ENCODE assay signal across 23 cellular contexts in the genomic region with DNA sequence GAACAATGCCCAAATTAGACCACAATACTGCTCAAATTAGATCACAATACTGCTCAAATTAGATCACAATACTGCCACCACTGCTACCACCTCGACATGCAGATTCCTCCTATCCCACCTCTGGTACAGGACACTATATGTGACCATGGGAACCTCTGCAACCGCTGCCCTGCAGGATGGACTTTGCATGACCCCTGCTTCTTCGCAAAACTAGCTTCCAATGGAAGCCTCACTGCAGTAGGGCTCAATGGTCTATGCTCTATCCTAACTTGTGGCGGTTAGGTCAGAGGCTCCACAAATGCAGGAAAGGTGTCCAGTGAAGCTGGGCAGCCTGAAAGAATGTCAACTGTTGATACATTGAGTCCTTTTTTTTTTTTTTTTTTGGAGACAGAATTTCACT. TPM values are rescaled to one million over a fixed set of nuclear protein-coding genes. Genes with fewer than 3 reads are reported as not detected.
DNase-seq lines count a peak whose midpoint lies in the region; ATAC-seq, FAIRE-seq and TF ChIP-seq lines count a peak whose summit lies in the region.
"Had no signal": no experiment of that assay in that cellular context is flagged by ENCODE, and none has a peak within 500 bp of the region (broad histone marks: within the 10 kb centered on the region; RNA-seq: fewer than 3 reads in every experiment).

No MANE protein-coding gene starts in this region.

- peaks cover 19% of the 10 kb centered on the region for H3K4me1 Mint-ChIP-seq in stimulated activated memory B cell treated with anti-CD40 and anti-IgM and Interleukin-4, amounts not matched to agents 10 μg/mL and 1 μg/mL and 100 μg/mL, for 72 hours
- H3K4me1 Mint-ChIP-seq: CD14-positive monocyte; CD8-positive, alpha-beta memory T cell; GM23338; H9 had no signal

- TF ChIP-seq POLR2A in HepG2 (IDR thresholded peaks at IDR 0.05; ENCODE audit: insufficient read depth in 1 of 2, low read depth in 2 of 2, low read length in 2 of 2): no peak
- no peak for TF ChIP-seq POLR2A in right lobe of liver (IDR thresholded peaks at IDR 0.05)

- no peak overlapping the region for H3K4me3 Mint-ChIP-seq in stimulated activated memory B cell treated with anti-CD40 and anti-IgM and Interleukin-4, amounts not matched to agents 10 μg/mL and 1 μg/mL and 100 μg/mL, for 72 hours
- H3K4me3 Mint-ChIP-seq: CD14-positive monocyte; CD4-positive, alpha-beta T cell; CD8-positive, alpha-beta memory T cell; GM23338; H9 had no signal

- H3K36me3 ChIP-seq in HepG2 (replicated peaks in 1 of 2; ENCODE audit: control insufficient read depth in 1 of 2, insufficient read depth in 2 of 2, low read length in 2 of 2) (no peaks in the 10 kb centered on the region), right lobe of liver (no peaks in the 10 kb centered on the region), OCI-LY7 (ENCODE audit: insufficient read depth, low read length) (peaks cover 7% of the 10 kb centered on the region)
- H3K36me3 ChIP-seq: BE2C; BLaER1 treated with 17β-estradiol and CSF1 and Interleukin-3, amounts not matched to agents 10 nM and 100 nM had no signal

- no peak for TF ChIP-seq RAD21 in HepG2 (CRISPR knock-in tag; IDR thresholded peaks at IDR 0.05)

- peak overlapping the region; percentile 72 for H3K27ac Mint-ChIP-seq in stimulated activated memory B cell treated with anti-CD40 and anti-IgM and Interleukin-4, amounts not matched to agents 10 μg/mL and 1 μg/mL and 100 μg/mL, for 72 hours
- H3K27ac Mint-ChIP-seq: CD14-positive monocyte; CD4-positive, alpha-beta T cell; CD8-positive, alpha-beta memory T cell; GM23338; H9 had no signal

- H3K4me2 ChIP-seq in HepG2 (ENCODE audit: low read depth, low read length) (peak overlapping the region; percentile 48), OCI-LY7 (ENCODE audit: low read length) (peak overlapping the region; percentile 76; the same call in 1 of the 2 replicates)
- H3K4me2 ChIP-seq: GM23338 had no signal

- TF ChIP-seq EP300 in HepG2 (IDR thresholded peaks at IDR 0.05; ENCODE audit: low read depth in 2 of 2, low read length in 2 of 2) (no peak), HepG2 (CRISPR knock-in tag; IDR thresholded peaks at IDR 0.05; ENCODE audit: borderline replicate concordance) (no peak)

- no peak overlapping the region for H3K9ac ChIP-seq in HepG2 (ENCODE audit: insufficient read depth, low read depth, low read length)
- H3K9ac ChIP-seq: BLaER1 treated with 17β-estradiol and CSF1 and Interleukin-3, amounts not matched to agents 10 nM and 100 nM had no signal

- DNase-seq in HepG2 (ENCODE audit: low spot score) (no peak), right lobe of liver (no peak), OCI-LY7 (ENCODE audit: low spot score) (no peak), RCC 7860 (ENCODE audit: low spot score) (no peak)
- DNase-seq: BE2C; Calu3; CD4-positive, alpha-beta T cell; CD8-positive, alpha-beta memory T cell; COR-L47; DMS53; DMS79 treated with DMSO at 0.1 percent for 48 hours; GF-D8; H9 had no signal

- H3K9me2 ChIP-seq in OCI-LY7 (ENCODE audit: insufficient read depth, low read length): no peaks in the 10 kb centered on the region

- peak; percentile 60 for ATAC-seq in HepG2
- ATAC-seq in right lobe of liver: no peak
- ATAC-seq in stimulated activated memory B cell treated with anti-CD40 and anti-IgM and Interleukin-4, amounts not matched to agents 10 μg/mL and 1 μg/mL and 100 μg/mL, for 72 hours: no peak
- ATAC-seq in HG02870 (IDR thresholded peaks at IDR 0.05; ENCODE audit: unreplicated experiment): no peak
- ATAC-seq: GM23338, HCT116 had no signal

- no peaks in the 10 kb centered on the region for H3K36me3 Mint-ChIP-seq in stimulated activated memory B cell treated with anti-CD40 and anti-IgM and Interleukin-4, amounts not matched to agents 10 μg/mL and 1 μg/mL and 100 μg/mL, for 72 hours
- H3K36me3 Mint-ChIP-seq: CD14-positive monocyte; CD8-positive, alpha-beta memory T cell had no signal

- H3K4me1 ChIP-seq in HepG2 (ENCODE audit: insufficient read depth, low read length) (peaks cover 45% of the 10 kb centered on the region), right lobe of liver (no peaks in the 10 kb centered on the region), OCI-LY7 (ENCODE audit: insufficient read depth, low read length, poor library complexity, severe bottlenecking) (peaks cover 80% of the 10 kb centered on the region)

- 5% methylated on average over 4 of the region's 4 CpGs for WGBS in HepG2 (ENCODE audit: low lambda C conversion rate)
- WGBS in right lobe of liver (ENCODE audit: insufficient coverage, low coverage, low lambda C conversion rate, missing lambda C conversion rate): 83% methylated on average over 2 of the region's 4 CpGs

- no peaks in the 10 kb centered on the region for H3K27me3 ChIP-seq in HepG2 (ENCODE audit: control insufficient read depth in 1 of 2, insufficient read depth in 2 of 2, low read length in 2 of 2)
- H3K27me3 ChIP-seq in right lobe of liver: no peaks in the 10 kb centered on the region
- H3K27me3 ChIP-seq: BE2C; BLaER1 treated with 17β-estradiol and CSF1 and Interleukin-3, amounts not matched to agents 10 nM and 100 nM had no signal

- BruUV-seq in HepG2 (replicated peaks; lab: Mats Ljungman, UMichigan): no TSS peak
- BruUV-seq in OCI-LY7 (replicated peaks; lab: Mats Ljungman, UMichigan): no TSS peak

- H3K27ac ChIP-seq in HepG2 (ENCODE audit: extremely low read length, insufficient read depth, low read length) (no peak overlapping the region), right lobe of liver (no peak overlapping the region), OCI-LY7 (ENCODE audit: low read depth, low read length, poor library complexity, severe bottlenecking) (peak overlapping the region; percentile 96)
- H3K27ac ChIP-seq: 22Rv1; BLaER1 treated with 17β-estradiol and CSF1 and Interleukin-3, amounts not matched to agents 10 nM and 100 nM had no signal

- H3K79me2 ChIP-seq in HepG2 (ENCODE audit: insufficient read depth, low read length) (no peaks in the 10 kb centered on the region), OCI-LY7 (ENCODE audit: insufficient read depth, low read depth, low read length) (no peaks in the 10 kb centered on the region)

- in situ Hi-C loops in HepG2 (cut with HindIII; ENCODE audit: extremely low pct_ligation_motif_present, low pct_unique_long_range_greater_than_20kb): no loop called here

- CTCF ChIA-PET in HepG2 (lab: Yijun Ruan, JAX; ENCODE audit: low intra/inter-chr PET ratio, low total read pairs) (no interaction called here), OCI-LY7 (lab: Charles Lee; ENCODE audit: unreplicated experiment) (interaction anchor here (1.6 kb wide), 2 partner anchors 41 to 196 kb away, joined by 5 to 6 read pairs; no protein-coding TSS in a partner anchor)

- intact Hi-C loops in HepG2 (cut with micrococcal nuclease; ENCODE audit: unreplicated experiment): no loop called here
- intact Hi-C loops in right lobe of liver (cut with DNase I): no loop called here
- intact Hi-C loops in OCI-LY7 (cut with micrococcal nuclease; ENCODE audit: unreplicated experiment): loop anchor here (10.0 kb wide), 1 partner anchor 1334 kb away; the partner anchor contains the start of gene LY86

- no peak overlapping the region for H3K4me3 ChIP-seq in HepG2 (replicated peaks in 1 of 3; ENCODE audit: insufficient read depth in 1 of 3, low read depth in 2 of 3, low read length in 3 of 3)
- no peak overlapping the region for H3K4me3 ChIP-seq in right lobe of liver
- no peak overlapping the region for H3K4me3 ChIP-seq in OCI-LY7 (ENCODE audit: low read depth, low read length, poor library complexity, severe bottlenecking)
- H3K4me3 ChIP-seq: BLaER1 treated with 17β-estradiol and CSF1 and Interleukin-3, amounts not matched to agents 10 nM and 100 nM; GM23338 had no signal

- no peak for TF ChIP-seq CTCF in HepG2 (CRISPR knock-in tag; IDR thresholded peaks at IDR 0.05)
- TF ChIP-seq CTCF in right lobe of liver (IDR thresholded peaks at IDR 0.05): no peak
- TF ChIP-seq CTCF in OCI-LY7 (conservative IDR thresholded peaks at IDR 0.05; ENCODE audit: low read length): no peak

- H3K9me3 ChIP-seq in HepG2 (ENCODE audit: low read length): no peaks in the 10 kb centered on the region
- H3K9me3 ChIP-seq in right lobe of liver: no peaks in the 10 kb centered on the region
- H3K9me3 ChIP-seq in OCI-LY7 (ENCODE audit: low read length): peaks cover 11% of the 10 kb centered on the region; the same call in 1 of the 2 replicates
- H3K9me3 ChIP-seq: BE2C had no signal

- FAIRE-seq in HepG2 (lab: Jason Lieb, UNC): peak; percentile 57
- FAIRE-seq in RCC 7860 (lab: Jason Lieb, UNC): no peak
- FAIRE-seq: A204.1, GM12891, GM18507 had no signal

- POLR2A ChIA-PET in HepG2 (lab: Yijun Ruan, JAX): interaction anchor here (0.7 to 1.7 kb wide), 4 partner anchors 10 to 146 kb away, joined by 4 to 7 read pairs (median 5); partner anchors contain the start of gene BLOC1S5
- POLR2A ChIA-PET in OCI-LY7 (lab: Charles Lee): interaction anchor here (0.8 to 7.4 kb wide), 13 partner anchors 8 to 64 kb away, joined by 5 to 58 read pairs (median 8); no protein-coding TSS in a partner anchor

- H4K20me1 ChIP-seq in HepG2 (ENCODE audit: insufficient read depth, low read length): no peaks in the 10 kb centered on the region
- H4K20me1 ChIP-seq in OCI-LY7 (ENCODE audit: insufficient read depth, low read length): no peaks in the 10 kb centered on the region
- H4K20me1 ChIP-seq: BLaER1 treated with 17β-estradiol and CSF1 and Interleukin-3, amounts not matched to agents 10 nM and 100 nM had no signal

- H3K9me3 Mint-ChIP-seq in stimulated activated memory B cell treated with anti-CD40 and anti-IgM and Interleukin-4, amounts not matched to agents 10 μg/mL and 1 μg/mL and 100 μg/mL, for 72 hours: no peaks in the 10 kb centered on the region
- H3K9me3 Mint-ChIP-seq: CD14-positive monocyte; CD4-positive, alpha-beta T cell; GM23338; H9 had no signal

- H2AFZ ChIP-seq in HepG2 (ENCODE audit: low read length): no peak overlapping the region
- H2AFZ ChIP-seq in OCI-LY7 (ENCODE audit: low read length): peak overlapping the region; percentile 53; the same call in 1 of the 2 replicates
- H2AFZ ChIP-seq: GM23338 had no signal

- no peaks in the 10 kb centered on the region for H3K27me3 Mint-ChIP-seq in stimulated activated memory B cell treated with anti-CD40 and anti-IgM and Interleukin-4, amounts not matched to agents 10 μg/mL and 1 μg/mL and 100 μg/mL, for 72 hours

RNA-seq across cellular contexts. Expression of gene TXNDC5, which starts 7.8 kb away (rescaled TPM):
- total RNA-seq in HepG2 (2016; rRNA removed; fragmentation: Illumina TruSeq; extraction: Trizol) (376 and 578 TPM in 2 replicates), right lobe of liver (100 to 1,000 TPM in 5 of 6 experiments, 10 to 100 TPM in 1; 87.9 to 187 (median 133) TPM), OCI-LY7 (2022) (312 and 363 TPM in 2 replicates)
- 169 TPM in 2 replicates for total RNA-seq in HepG2 (2016; cell fraction: cytosol; rRNA removed; fragmentation: Illumina TruSeq; extraction: Trizol; ENCODE audit: low read depth)
- total RNA-seq in HepG2 (2016; cell fraction: insoluble cytoplasmic fraction; rRNA removed; fragmentation: Illumina TruSeq; extraction: Trizol): 372 and 586 TPM in 2 replicates
- 439 and 444 TPM in 2 replicates for total RNA-seq in HepG2 (2016; cell fraction: membrane; rRNA removed; fragmentation: Illumina TruSeq; extraction: Trizol)
- total RNA-seq in HepG2 (2016; cell fraction: nucleus; rRNA removed; fragmentation: Illumina TruSeq; extraction: Trizol): 445 and 518 TPM in 2 replicates
- 255 and 287 TPM in 2 replicates for polyA plus RNA-seq in HepG2 (2011; rRNA removed)
- polyA plus RNA-seq in HepG2 (2011; cell fraction: cytosol; rRNA removed): 252 and 289 TPM in 2 replicates
- 144 and 146 TPM in 2 replicates for polyA plus RNA-seq in HepG2 (2011; cell fraction: nucleus; rRNA removed)
- polyA plus RNA-seq in HepG2 (2012): 246 and 286 TPM in 2 replicates
- polyA plus RNA-seq in HepG2 (2016; cell fraction: cytosol; fragmentation: Illumina TruSeq; extraction: Trizol; ENCODE audit: low read depth): 158 and 172 TPM in 2 replicates
- polyA plus RNA-seq in HepG2 (2016; cell fraction: insoluble cytoplasmic fraction; fragmentation: Illumina TruSeq; extraction: Trizol; ENCODE audit: low read depth): 267 and 268 TPM in 2 replicates
- 288 and 289 TPM in 2 replicates for polyA plus RNA-seq in HepG2 (2016; cell fraction: membrane; fragmentation: Illumina TruSeq; extraction: Trizol; ENCODE audit: low read depth)
- 529 and 534 TPM in 2 replicates for polyA plus RNA-seq in HepG2 (2016; cell fraction: nucleus; fragmentation: Illumina TruSeq; extraction: Trizol; ENCODE audit: insufficient read depth, low read depth)
- 99.9 and 291 TPM in 2 replicates for polyA minus RNA-seq in HepG2 (2011; rRNA and poly(A)+ RNA removed; ENCODE audit: low replicate concordance)
- 147 and 151 TPM in 2 replicates for polyA minus RNA-seq in HepG2 (2011; cell fraction: cytosol; rRNA and poly(A)+ RNA removed)
- 104 and 118 TPM in 2 replicates for polyA minus RNA-seq in HepG2 (2011; cell fraction: nucleus; rRNA and poly(A)+ RNA removed)
- total RNA-seq in OCI-LY7 (2014; rRNA removed; shearing (Covaris generic)): 280 and 319 TPM in 2 replicates
